Comparison of ENCODE assay signal across 1 cellular context in genomic region chr11:120182790-120183491, GRCh38.
TF ChIP-seq lines count a peak whose summit lies in the region.

No MANE protein-coding gene starts in this region.

TF ChIP-seq in A549, 52 proteins besides CTCF, POLR2A, EP300 and RAD21 (continued from another document):
- TF ChIP-seq PBX3 (IDR thresholded peaks at IDR 0.05): no peak
- TF ChIP-seq GATA3 (IDR thresholded peaks at IDR 0.05; ENCODE audit: borderline replicate concordance): no peak
- no peak for TF ChIP-seq MAZ (IDR thresholded peaks at IDR 0.05; ENCODE audit: borderline replicate concordance, low read depth, low read length)
- TF ChIP-seq ZSCAN20 (CRISPR knock-in tag; IDR thresholded peaks at IDR 0.05): no peak
- TF ChIP-seq ESRRA (IDR thresholded peaks at IDR 0.05; ENCODE audit: borderline replicate concordance, low read length): no peak
- no peak for TF ChIP-seq NFE2L2 (conservative IDR thresholded peaks at IDR 0.05; ENCODE audit: low read length)
- no peak for TF ChIP-seq RFX5 (IDR thresholded peaks at IDR 0.05)
- no peak for TF ChIP-seq HDAC2 (IDR thresholded peaks at IDR 0.05)
- TF ChIP-seq MAX (IDR thresholded peaks at IDR 0.05): no peak
